1 cellular context compared by ENCODE assay signal in genomic region chr10:43607199-43607573, GRCh38.
TF ChIP-seq lines count a peak whose summit lies in the region.

No MANE protein-coding gene starts in this region.

TF ChIP-seq in endothelial cell of umbilical vein, 7 proteins besides CTCF, POLR2A, EP300 and RAD21 (continued from another document):
- no peak for TF ChIP-seq FOS (IDR thresholded peaks at IDR 0.05; ENCODE audit: borderline replicate concordance, insufficient read depth, low read length)
- no peak for TF ChIP-seq MAX (IDR thresholded peaks at IDR 0.05; ENCODE audit: insufficient read depth, insufficient read length)
- no peak for TF ChIP-seq MYC (IDR thresholded peaks at IDR 0.05; ENCODE audit: low read depth, low read length)
- TF ChIP-seq POLR2AphosphoS5 (IDR thresholded peaks at IDR 0.05; ENCODE audit: insufficient read depth, low read depth, low read length): no peak
- no peak for TF ChIP-seq GATA2 (IDR thresholded peaks at IDR 0.05; ENCODE audit: insufficient read depth, insufficient read length, low read depth, low read length)
